ENCODE assay signal across 27 cellular contexts in genomic region chr14:25882899-25883298, GRCh38.
"Had no signal": no experiment of that assay in that cellular context is flagged by ENCODE, and none has a peak within 500 bp of the region (broad histone marks: within the 10 kb centered on the region; RNA-seq: fewer than 3 reads in every experiment).

No MANE protein-coding gene starts in this region.

- FAIRE-seq: urothelium cell line had no signal

- H3K9me3 ChIP-seq: stomach, suprapubic skin, testis, thoracic aorta, thyroid gland, tibial artery, tibial nerve, transverse colon, upper lobe of left lung, upper lobe of right lung, uterus, vagina had no signal

- DNase-seq: stimulated activated CD4-positive, alpha-beta T cell treated with anti-CD3 and anti-CD28 coated beads, Interleukin-2, amount 100 ng/mL, for 48 hours; stimulated activated CD4-positive, alpha-beta T cell treated with anti-CD3 and anti-CD28 coated beads, Interleukin-4, amount 100 ng/mL, for 1 hour; stimulated activated CD4-positive, alpha-beta T cell treated with anti-CD3 and anti-CD28 coated beads, Interleukin-4, amount 100 ng/mL, for 24 hours; stimulated activated CD4-positive, alpha-beta T cell treated with anti-CD3 and anti-CD28 coated beads, Interleukin-4, amount 100 ng/mL, for 4 hours; stimulated activated CD8-positive, alpha-beta memory T cell treated with anti-CD3 and anti-CD28 coated beads, Interleukin-4, amount 100 ng/mL, for 48 hours; stimulated activated naive B cell treated with anti-CD40 and anti-IgM and Interleukin-4, amounts not matched to agents 10 μg/mL and 1 μg/mL and 100 μg/mL, for 72 hours; stimulated activated naive CD4-positive, alpha-beta T cell; stimulated activated naive CD4-positive, alpha-beta T cell treated with Interleukin-2 at 50 U/mL for 16 hours; stimulated activated naive CD8-positive, alpha-beta T cell treated with anti-CD3 and anti-CD28 coated beads, Interleukin-15, amount 100 ng/mL, for 72 hours; stimulated activated naive CD8-positive, alpha-beta T cell treated with anti-CD3 and anti-CD28 coated beads, Interleukin-15, Interleukin-2, amounts not matched to agents 100 U/mL and 50 U/mL, for 24 hours; stomach; substantia nigra; testis; thyroid gland; tibial artery; transverse colon; trophoblast cell; upper lobe of left lung; upper lobe of right lung; uterus had no signal

- H3K27me3 ChIP-seq: stomach, suprapubic skin, testis, thyroid gland, tibial artery, tibial nerve, transverse colon, upper lobe of left lung, upper lobe of right lung, uterus, vagina had no signal

- ATAC-seq: stimulated activated effector memory CD8-positive, alpha-beta T cell treated with anti-CD3 and anti-CD28 coated beads, Interleukin-12 subunit alpha, Interleukin-12 subunit beta, amount 100 ng/mL, for 72 hours; stimulated activated memory B cell treated with anti-CD40 and anti-IgM and Interleukin-4, amounts not matched to agents 10 μg/mL and 1 μg/mL and 100 μg/mL, for 72 hours; stimulated activated naive B cell treated with anti-CD40 and anti-IgM and Interleukin-4, amounts not matched to agents 10 μg/mL and 1 μg/mL and 100 μg/mL, for 72 hours; stimulated activated naive CD8-positive, alpha-beta T cell treated with anti-CD3 and anti-CD28 coated beads, Interleukin-15, amount 100 ng/mL, for 72 hours; stimulated activated naive CD8-positive, alpha-beta T cell treated with anti-CD3 and anti-CD28 coated beads, Interleukin-15, Interleukin-2, amounts not matched to agents 100 U/mL and 50 U/mL, for 24 hours; upper lobe of right lung had no signal

- H3K27ac ChIP-seq: stomach, suprapubic skin, testis, thoracic aorta, thyroid gland, tibial artery, tibial nerve, transverse colon, upper lobe of left lung, upper lobe of right lung, uterus, vagina had no signal

- H3K4me3 ChIP-seq: stomach, suprapubic skin, testis, thoracic aorta, thyroid gland, tibial artery, tibial nerve, transverse colon, upper lobe of left lung, upper lobe of right lung, uterus, vagina had no signal

- H3K4me1 ChIP-seq: stomach, suprapubic skin, testis, thyroid gland, tibial artery, tibial nerve, transverse colon, upper lobe of left lung, upper lobe of right lung, uterus, vagina had no signal

- H3K36me3 ChIP-seq: stomach, suprapubic skin, thoracic aorta, thyroid gland, tibial artery, tibial nerve, transverse colon, upper lobe of left lung, upper lobe of right lung, uterus, vagina had no signal
